9 cellular contexts compared by ENCODE assay signal in the genomic region with DNA sequence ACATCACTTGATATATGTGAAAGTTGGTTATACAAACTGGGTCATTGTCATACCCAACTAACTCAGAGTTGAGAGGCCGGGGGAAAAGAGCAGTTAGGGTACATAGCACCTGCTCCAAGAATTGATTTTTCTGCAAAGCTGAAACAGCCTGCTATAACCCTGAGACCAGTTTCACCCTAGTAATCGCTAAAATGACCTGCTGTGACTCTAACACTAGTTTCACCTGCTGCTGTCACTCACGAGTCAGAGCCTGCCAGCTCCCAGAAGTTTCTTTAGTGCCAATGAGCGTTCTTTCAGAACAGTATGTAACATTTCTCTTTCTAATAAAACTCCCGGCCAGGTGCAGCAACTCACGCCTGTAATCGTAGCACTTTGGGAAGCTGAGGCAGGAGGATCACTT. TPM values are rescaled to one million over a fixed set of nuclear protein-coding genes. Genes with fewer than 3 reads are reported as not detected.
A peak's percentile ranks its signal among the peaks of the same experiment; 100 is the strongest.
DNase-seq lines count a peak whose midpoint lies in the region; ATAC-seq and TF ChIP-seq lines count a peak whose summit lies in the region.
"Had no signal": no experiment of that assay in that cellular context is flagged by ENCODE, and none has a peak within 500 bp of the region (broad histone marks: within the 10 kb centered on the region; RNA-seq: fewer than 3 reads in every experiment).

No MANE protein-coding gene starts in this region.

- TF ChIP-seq CTCF in thyroid gland (IDR thresholded peaks at IDR 0.05) (no peak), vagina (IDR thresholded peaks at IDR 0.05) (no peak), smooth muscle cell (IDR thresholded peaks at IDR 0.05; ENCODE audit: borderline replicate concordance, insufficient read depth, poor library complexity, severe bottlenecking) (no peak)

- H3K79me2 ChIP-seq in smooth muscle cell (ENCODE audit: low read depth) = no peaks in the 10 kb centered on the region

- H3F3A ChIP-seq in smooth muscle cell (ENCODE audit: low read depth) = no peaks in the 10 kb centered on the region

- ATAC-seq in HG02798 (IDR thresholded peaks at IDR 0.05; ENCODE audit: poor library complexity, unreplicated experiment) = peak; percentile 73
- peak; percentile 53 to 56 for ATAC-seq in activated T-cell treated with anti-CD3 and anti-CD28 coated beads, Interleukin-2, amount 50 U/mL, for 72 hours (replicated peaks in 1 of 2)

- peak overlapping the region; percentile 75 to 82 for H3K4me3 Mint-ChIP-seq in activated T-cell treated with anti-CD3 and anti-CD28 coated beads, Interleukin-2, amount 50 U/mL, for 72 hours

- no peaks in the 10 kb centered on the region for H4K20me1 ChIP-seq in smooth muscle cell (ENCODE audit: low read depth)

- H3K36me3 ChIP-seq in thyroid gland (no peaks in the 10 kb centered on the region), vagina (no peaks in the 10 kb centered on the region), smooth muscle cell (ENCODE audit: low read depth) (no peaks in the 10 kb centered on the region)

- H3K4me1 Mint-ChIP-seq in activated T-cell treated with anti-CD3 and anti-CD28 coated beads, Interleukin-2, amount 50 U/mL, for 72 hours (ENCODE audit: low read depth) = peaks cover 63% of the 10 kb centered on the region

- intact Hi-C loops in thyroid gland (cut with DNase I) (no loop called here), vagina (cut with DNase I) (loop anchor here (10.0 kb wide), 1 partner anchor 418 kb away; no protein-coding TSS in a partner anchor)

- peaks cover 7 to 23% of the 10 kb centered on the region in 2 donors for H3K36me3 Mint-ChIP-seq in activated T-cell treated with anti-CD3 and anti-CD28 coated beads, Interleukin-2, amount 50 U/mL, for 72 hours (ENCODE audit: insufficient read depth in 2 of 2)

- H3K9me3 ChIP-seq in thyroid gland = no peaks in the 10 kb centered on the region
- H3K9me3 ChIP-seq in vagina = no peaks in the 10 kb centered on the region
- H3K9me3 ChIP-seq in smooth muscle cell (replicated peaks; ENCODE audit: low read depth) = no peaks in the 10 kb centered on the region

- H3K4me3 ChIP-seq in thyroid gland (replicated peaks in 1 of 3) (no peak overlapping the region), vagina (no peak overlapping the region), smooth muscle cell (no peak overlapping the region)

- peak overlapping the region; percentile 74 for H3K27ac Mint-ChIP-seq in activated T-cell treated with anti-CD3 and anti-CD28 coated beads, Interleukin-2, amount 50 U/mL, for 72 hours

- no peaks in the 10 kb centered on the region for H3K27me3 ChIP-seq in thyroid gland
- H3K27me3 ChIP-seq in vagina = no peaks in the 10 kb centered on the region
- H3K27me3 ChIP-seq in smooth muscle cell (ENCODE audit: low read depth) = no peaks in the 10 kb centered on the region

- H3K4me2 ChIP-seq in smooth muscle cell = no peak overlapping the region

- H3K9ac ChIP-seq in smooth muscle cell (ENCODE audit: low read depth) = no peak overlapping the region

- no peak for TF ChIP-seq POLR2A in thyroid gland (IDR thresholded peaks at IDR 0.05)
- TF ChIP-seq POLR2A in vagina (IDR thresholded peaks at IDR 0.05) = no peak

- H3K4me1 ChIP-seq in thyroid gland = peaks cover 29 to 35% of the 10 kb centered on the region in 2 donors
- peaks cover 32% of the 10 kb centered on the region for H3K4me1 ChIP-seq in vagina
- H3K4me1 ChIP-seq in smooth muscle cell (ENCODE audit: low read depth) = no peaks in the 10 kb centered on the region

- peaks cover 0 to 3% of the 10 kb centered on the region in 2 donors for H3K9me3 Mint-ChIP-seq in activated T-cell treated with anti-CD3 and anti-CD28 coated beads, Interleukin-2, amount 50 U/mL, for 72 hours

- peak; percentile 41 for DNase-seq in stimulated activated CD4-positive, alpha-beta T cell treated with anti-CD3 and anti-CD28 coated beads, Interleukin-4, amount 100 ng/mL, for 24 hours
- no peak for DNase-seq in stimulated activated CD4-positive, alpha-beta T cell treated with anti-CD3 and anti-CD28 coated beads, Interleukin-12 subunit alpha, Interleukin-12 subunit beta, amount 100 ng/mL, for 4 hours
- no peak for DNase-seq in activated T-cell treated with anti-CD3 and anti-CD28 coated beads, Interleukin-2, amount 50 U/mL, for 72 hours
- DNase-seq in thyroid gland (peak in 1 of 2 donors; percentile 28), vagina (ENCODE audit: extremely low spot score in 2 of 2) (no peak), smooth muscle cell (lab: John Stamatoyannopoulos, UW; ENCODE audit: unreplicated experiment) (no peak), EL (no peak)
- DNase-seq: naive thymus-derived CD8-positive, alpha-beta T cell had no signal

- H3K27me3 Mint-ChIP-seq in activated T-cell treated with anti-CD3 and anti-CD28 coated beads, Interleukin-2, amount 50 U/mL, for 72 hours (ENCODE audit: low read depth) = no peaks in the 10 kb centered on the region
- H3K27me3 Mint-ChIP-seq: naive thymus-derived CD8-positive, alpha-beta T cell had no signal

- no peak overlapping the region for H2AFZ ChIP-seq in smooth muscle cell (ENCODE audit: low read depth)

- H3K27ac ChIP-seq in thyroid gland (peak overlapping the region in 2 of 3 donors; percentile 9 to 84), vagina (no peak overlapping the region), smooth muscle cell (ENCODE audit: low read depth) (no peak overlapping the region)

- 75 to 93% methylated on average over 7 of the region's 7 CpGs for WGBS in thyroid gland, 2 donors
- WGBS in smooth muscle cell (ENCODE audit: low lambda C conversion rate) = 96% methylated on average over 7 of the region's 7 CpGs

RNA-seq across cellular contexts. Expression of a gene that starts 28.0 kb away (rescaled TPM):
- total RNA-seq in activated T-cell treated with anti-CD3 and anti-CD28 coated beads, Interleukin-2, amount 50 U/mL, for 72 hours = 100 to 1,000 TPM; 258 to 264 TPM
- total RNA-seq in thyroid gland (100 to 1,000 TPM in 3 of 4 donors, 10 to 100 TPM in 1; 80.8 to 121 (median 117) TPM), vagina (106 TPM), smooth muscle cell (92.5 and 122 TPM in 2 replicates)
- polyA plus RNA-seq in smooth muscle cell = 102 and 107 TPM in 2 replicates

RNA-seq across cellular contexts. Expression of a gene that starts 54.8 kb away (rescaled TPM):
- total RNA-seq in activated T-cell treated with anti-CD3 and anti-CD28 coated beads, Interleukin-2, amount 50 U/mL, for 72 hours = 10 to 100 TPM in 1 of 2 donors, 1 to 10 TPM in 1; 9.9 to 14.3 TPM
- total RNA-seq in thyroid gland (10 to 100 TPM in 1 of 4 donors, 1 to 10 TPM in 3; 6.6 to 12.1 (median 9.1) TPM), vagina (5.9 TPM), smooth muscle cell (2.7 and 4.9 TPM in 2 replicates)
- 9.0 and 10.2 TPM in 2 replicates for polyA plus RNA-seq in smooth muscle cell

RNA-seq across cellular contexts. Expression of a gene that starts 57.3 kb away (rescaled TPM):
- 100 to 1,000 TPM in 1 of 2 donors, 10 to 100 TPM in 1; 97.8 to 114 TPM for total RNA-seq in activated T-cell treated with anti-CD3 and anti-CD28 coated beads, Interleukin-2, amount 50 U/mL, for 72 hours
- total RNA-seq in thyroid gland (10 to 100 TPM; 13.1 to 32.9 (median 25.8) TPM), vagina (16.9 TPM), smooth muscle cell (11.0 and 13.1 TPM in 2 replicates)
- polyA plus RNA-seq in smooth muscle cell = 8.5 and 18.9 TPM in 2 replicates

Comparison
In these comparisons a context has a peak if more than half of its experiments do, and no peak if none do; other contexts are left out.
1. H3K27ac ChIP-seq: peak in thyroid gland (2 of 3); none in vagina (single experiment) and smooth muscle cell (single experiment).